8 cellular contexts compared by ENCODE assay signal in the genomic region with DNA sequence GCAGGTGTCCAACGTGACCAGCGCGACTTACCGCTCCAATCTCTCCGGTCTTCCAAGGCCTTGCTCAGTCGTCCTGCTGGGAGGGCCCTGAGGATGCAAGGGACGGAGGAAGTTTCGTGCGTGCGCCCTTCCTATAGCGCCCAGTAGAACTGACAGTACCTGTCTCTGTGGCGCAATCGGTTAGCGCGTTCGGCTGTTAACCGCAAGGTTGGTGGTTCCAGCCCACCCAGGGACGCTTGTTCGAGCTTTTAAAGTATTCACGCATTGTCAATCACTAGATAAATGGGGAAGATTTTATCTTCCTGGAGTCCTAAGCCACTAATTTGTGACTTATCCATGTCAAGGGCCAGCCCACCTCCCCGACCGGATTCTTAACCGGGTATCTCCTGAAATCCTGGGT.
DNase-seq lines count a peak whose midpoint lies in the region; ATAC-seq, FAIRE-seq and TF ChIP-seq lines count a peak whose summit lies in the region.
"Not testable (repeated sequence)": the region's sequence is repeated elsewhere in the genome, so short reads cannot be mapped to it uniquely, and the experiment has no call there.

No MANE protein-coding gene starts in this region.

- not testable (repeated sequence) for H3K9ac ChIP-seq in K562 (ENCODE audit: insufficient read depth in 1 of 2, low read depth in 2 of 2, low read length in 2 of 2)

- not testable (repeated sequence) for H3K4me2 ChIP-seq in K562 (ENCODE audit: insufficient read depth, low read length)

- not testable (repeated sequence) for ATAC-seq in K562

- WGBS in K562 (ENCODE audit: insufficient coverage, low coverage, missing lambda C conversion rate), result 80% methylated on average over 10 of the region's 23 CpGs

- not testable (repeated sequence) for BruUV-seq in K562 (replicated peaks; lab: Mats Ljungman, UMichigan)

- peak overlapping the region; percentile 31 for H3K4me3 ChIP-seq in HEK293 (ENCODE audit: low read depth, low read length)
- H3K4me3 ChIP-seq in K562, result not testable (repeated sequence)

- peak overlapping the region; percentile 56; the same call in 1 of the 2 replicates for H3K27ac ChIP-seq in HEK293 (ENCODE audit: extremely low read depth, low read depth, low read length)
- not testable (repeated sequence) for H3K27ac ChIP-seq in K562 (ENCODE audit: extremely low read depth, low read depth, low read length)

- not testable (repeated sequence) for H3K27me3 ChIP-seq in K562 (ENCODE audit: control insufficient read depth in 2 of 2, insufficient read depth in 2 of 2, low read length in 2 of 2)

- TF ChIP-seq POLR2A in K562 (conservative IDR thresholded peaks at IDR 0.05), result not testable (repeated sequence)

- not testable (repeated sequence) for TF ChIP-seq RAD21 in K562 (CRISPR knock-in tag; conservative IDR thresholded peaks at IDR 0.05 in 1 of 2, IDR thresholded peaks at IDR 0.05 in 1 of 2)

- H2AFZ ChIP-seq in K562 (ENCODE audit: low read depth, low read length), result not testable (repeated sequence)

- not testable (repeated sequence) for H3K36me3 ChIP-seq in HEK293 (ENCODE audit: control insufficient read depth in 2 of 2, insufficient read depth in 1 of 2, low read length in 2 of 2); K562 (ENCODE audit: control insufficient read depth, insufficient read depth, low read length)

- H4K20me1 ChIP-seq in K562 (replicated peaks; ENCODE audit: control insufficient read depth, insufficient read depth, low read length), result not testable (repeated sequence)

- H3K4me1 ChIP-seq in HEK293 (ENCODE audit: control insufficient read depth, insufficient read depth, low read length); K562 (replicated peaks in 1 of 2; ENCODE audit: control insufficient read depth in 2 of 2, insufficient read depth in 2 of 2, low read length in 2 of 2): not testable (repeated sequence)

- not testable (repeated sequence) for H3K79me2 ChIP-seq in K562 (ENCODE audit: control insufficient read depth, insufficient read depth, low read length)

- TF ChIP-seq EP300 in K562 (IDR thresholded peaks at IDR 0.05; ENCODE audit: low read length), result not testable (repeated sequence)

- CTCF ChIA-PET in HEK293 (lab: Yijun Ruan, JAX); K562 (lab: Yijun Ruan, JAX; ENCODE audit: low intra/inter-chr PET ratio): not testable (repeated sequence)

- not testable (repeated sequence) for TF ChIP-seq CTCF in HEK293 (tag by site-specific recombination; IDR thresholded peaks at IDR 0.05); K562 (IDR thresholded peaks at IDR 0.05 in 2 of 3, conservative IDR thresholded peaks at IDR 0.05 in 1 of 3; ENCODE audit: insufficient read depth in 2 of 3, low read depth in 1 of 3, low read length in 3 of 3)

- intact Hi-C loops in K562 (cut with micrococcal nuclease), result not testable (repeated sequence)

- not testable (repeated sequence) for FAIRE-seq in K562 (lab: Jason Lieb, UNC)

- in situ Hi-C loops in K562 (cut with MboI), result not testable (repeated sequence)

- POLR2A ChIA-PET in HEK293 (lab: Yijun Ruan, JAX); K562 (lab: Yijun Ruan, JAX): not testable (repeated sequence)

- H3K9me3 ChIP-seq in HEK293 (ENCODE audit: control insufficient read depth, insufficient read depth, low read depth, low read length); K562 (replicated peaks; ENCODE audit: control insufficient read depth, insufficient read depth, low read depth, low read length): not testable (repeated sequence)

- DNase-seq in A172 (ENCODE audit: low spot score), result peak; percentile 84
- peak; percentile 81 for DNase-seq in NCI-H748 (lab: John Stamatoyannopoulos, UW; ENCODE audit: unreplicated experiment)
- peak; percentile 41 for DNase-seq in activated CD4-positive, alpha-beta T cell treated with anti-CD3 and anti-CD28 coated beads, Interleukin-2, amount 50 U/mL, for 1 hour
- DNase-seq in K562 (ENCODE audit: extremely low read depth in 1 of 4, low spot score in 3 of 4), result peak in 1 of 4 experiments; percentile 7
- DNase-seq in glomerular visceral epithelial cell (ENCODE audit: extremely low spot score), result peak; percentile 54
- DNase-seq in myocyte (ENCODE audit: low read depth), result peak; percentile 3
- peak; percentile 65 for DNase-seq in stimulated activated CD4-positive, alpha-beta T cell treated with anti-CD3 and anti-CD28 coated beads, Interleukin-1b, Interleukin-23, amount 100 ng/mL, for 48 hours

- H3K9me1 ChIP-seq in K562 (ENCODE audit: control insufficient read depth, insufficient read depth, low read length), result not testable (repeated sequence)

TF ChIP-seq in HEK293, 187 proteins besides CTCF, POLR2A, EP300 and RAD21 (continues in another document):
- peak; percentile 42; the same call in 1 of the 2 replicates for TF ChIP-seq ZIC2 (tag by site-specific recombination; IDR thresholded peaks at IDR 0.05)
- peak; percentile 41; the same call in 1 of the 2 replicates for TF ChIP-seq ZXDB (tag by site-specific recombination; IDR thresholded peaks at IDR 0.05)
- TF ChIP-seq ZNF660 (tag by site-specific recombination; IDR thresholded peaks at IDR 0.05), result peak; percentile 80; the same call in 1 of the 2 replicates
- TF ChIP-seq GLIS1 (tag by site-specific recombination; IDR thresholded peaks at IDR 0.05), result peak; percentile 80
- TF ChIP-seq ZFP37 (tag by site-specific recombination; IDR thresholded peaks at IDR 0.05), result 0 out of 2 replicates have a peak, but pooled peaks have one; percentile 72
- TF ChIP-seq BCL11B (tag by site-specific recombination; IDR thresholded peaks at IDR 0.05; ENCODE audit: low read depth), result peak; percentile 74
- TF ChIP-seq ZBTB20 (tag by site-specific recombination; IDR thresholded peaks at IDR 0.05), result peak; percentile 73
- TF ChIP-seq ZNF561 (tag by site-specific recombination; IDR thresholded peaks at IDR 0.05; ENCODE audit: borderline replicate concordance), result peak; percentile 82
- TF ChIP-seq ZBTB17 (tag by site-specific recombination; IDR thresholded peaks at IDR 0.05), result peak; percentile 93
- TF ChIP-seq ZBTB48 (tag by site-specific recombination; IDR thresholded peaks at IDR 0.05), result peak; percentile 85
- TF ChIP-seq KLF10 (tag by site-specific recombination; IDR thresholded peaks at IDR 0.05), result 0 out of 2 replicates have a peak, but pooled peaks have one; percentile 20
- TF ChIP-seq ZNF335 (tag by site-specific recombination; conservative IDR thresholded peaks at IDR 0.05), result peak; percentile 53

TF ChIP-seq in K562, 482 proteins besides CTCF, POLR2A, EP300 and RAD21:
- TF ChIP-seq POLR3A (IDR thresholded peaks at IDR 0.05; ENCODE audit: borderline replicate concordance, extremely low read depth, insufficient read depth, insufficient read length), result peak; percentile 29
TF ChIP-seq in K562: peak in this region for 1; not testable (repeated sequence) for 481.
